Comparison of ENCODE assay signal across 9 cellular contexts in genomic region chr18:33755918-33756590, GRCh38.
DNase-seq lines count a peak whose midpoint lies in the region; ATAC-seq, FAIRE-seq and TF ChIP-seq lines count a peak whose summit lies in the region.
"Had no signal": no experiment of that assay in that cellular context is flagged by ENCODE, and none has a peak within 500 bp of the region (broad histone marks: within the 10 kb centered on the region; RNA-seq: fewer than 3 reads in every experiment).

No MANE protein-coding gene starts in this region.

- H3K79me1 ChIP-seq in H1 (ENCODE audit: low read depth, low read length), result no peaks in the 10 kb centered on the region

- in situ Hi-C loops in G401 (cut with HindIII; ENCODE audit: low sequenced_read_pairs), result no loop called here

- H3K27ac ChIP-seq in H1 (ENCODE audit: low read depth, low read length) (no peak overlapping the region), MM.1S (ENCODE audit: low read length) (no peak overlapping the region)
- H3K27ac ChIP-seq: parathyroid adenoma had no signal

- FAIRE-seq in H1 (lab: Jason Lieb, UNC), result no peak

- H3K4me2 ChIP-seq in H1 (ENCODE audit: insufficient read depth in 1 of 2, low read depth in 2 of 2, low read length in 2 of 2), result no peak overlapping the region
- H3K4me2 ChIP-seq in MM.1S (ENCODE audit: low read depth, low read length), result no peak overlapping the region

- no peak overlapping the region for H2AK5ac ChIP-seq in H1 (ENCODE audit: low read depth, low read length)

- H4K91ac ChIP-seq in H1 (replicated peaks; ENCODE audit: insufficient read length, low read length), result no peak overlapping the region

- H3K9me2 ChIP-seq in MM.1S (replicated peaks; ENCODE audit: insufficient read depth, low read length), result no peaks in the 10 kb centered on the region

- no peak overlapping the region for H3K18ac ChIP-seq in H1 (ENCODE audit: extremely low read depth, low read length)

- H3K9me3 ChIP-seq in H1 (ENCODE audit: insufficient read depth in 2 of 2, low read depth in 1 of 2, low read length in 1 of 2), result no peaks in the 10 kb centered on the region
- H3K9me3 ChIP-seq in MM.1S (replicated peaks; ENCODE audit: insufficient read depth, low read length), result no peaks in the 10 kb centered on the region

- no peak overlapping the region for H3K4me3 ChIP-seq in H1 (ENCODE audit: extremely low read depth in 1 of 4, insufficient read depth in 2 of 4, low read depth in 3 of 4, low read length in 4 of 4)
- no peak overlapping the region for H3K4me3 ChIP-seq in MM.1S (ENCODE audit: low read length)

- no peak overlapping the region for H2BK15ac ChIP-seq in H1 (ENCODE audit: low read length)

- H3K27me3 ChIP-seq in H1 (replicated peaks in 1 of 4; ENCODE audit: control insufficient read depth in 3 of 4, extremely low read depth in 1 of 4, insufficient read depth in 3 of 4, low read length in 3 of 4) (no peaks in the 10 kb centered on the region), MM.1S (replicated peaks; ENCODE audit: insufficient read depth, low read length) (no peaks in the 10 kb centered on the region)

- H3K36me3 ChIP-seq in H1 (ENCODE audit: control insufficient read depth in 2 of 4, insufficient read depth in 4 of 4, low read length in 3 of 4) (no peaks in the 10 kb centered on the region), MM.1S (replicated peaks; ENCODE audit: insufficient read depth, low read length) (no peaks in the 10 kb centered on the region)

- H2BK20ac ChIP-seq in H1 (ENCODE audit: low read length), result no peak overlapping the region

- TF ChIP-seq CTCF in H1 (IDR thresholded peaks at IDR 0.05; ENCODE audit: control extremely low read depth in 1 of 3, insufficient read depth in 1 of 3, low read depth in 1 of 3, low read length in 3 of 3) (no peak), MM.1S (IDR thresholded peaks at IDR 0.05; ENCODE audit: low read length) (no peak)

- no peak overlapping the region for H2BK12ac ChIP-seq in H1 (ENCODE audit: low read depth, low read length)

- H2BK5ac ChIP-seq in H1 (ENCODE audit: low read depth, low read length), result no peak overlapping the region

- H4K20me1 ChIP-seq in H1 (replicated peaks in 1 of 2; ENCODE audit: control insufficient read depth in 1 of 2, insufficient read depth in 2 of 2, low read length in 2 of 2), result no peaks in the 10 kb centered on the region
- no peaks in the 10 kb centered on the region for H4K20me1 ChIP-seq in MM.1S (ENCODE audit: insufficient read depth, low read length)

- WGBS in H1 (ENCODE audit: extremely low coverage in 1 of 2, insufficient coverage in 1 of 2, insufficient read length in 1 of 2, insufficient replicate concordance in 2 of 2, low coverage in 1 of 2, low lambda C conversion rate in 2 of 2, missing lambda C conversion rate in 1 of 2), 2 experiments, result 83% methylated on average over 6 of the region's 6 CpGs; no CpG with 5 or more reads in 1 of the 2 experiments

- TF ChIP-seq RAD21 in H1 (IDR thresholded peaks at IDR 0.05 in 1 of 2, conservative IDR thresholded peaks at IDR 0.05 in 1 of 2; ENCODE audit: low read depth in 2 of 2, low read length in 2 of 2), result no peak

- H3K4me1 ChIP-seq in H1 (replicated peaks in 1 of 4; ENCODE audit: control insufficient read depth in 3 of 4, insufficient read depth in 4 of 4, low read length in 3 of 4) (no peaks in the 10 kb centered on the region), MM.1S (ENCODE audit: low read length) (0 out of 2 replicates have a peak, but pooled peaks cover 4% of the 10 kb centered on the region)
- H3K4me1 ChIP-seq: parathyroid adenoma had no signal

- POLR2A ChIA-PET in H1 (lab: Charles Lee; ENCODE audit: partially characterized antibody), result no interaction called here

- no peak overlapping the region for H4K5ac ChIP-seq in H1 (ENCODE audit: insufficient read length, low read depth, low read length)

- CTCF ChIA-PET in H1 (lab: Charles Lee; ENCODE audit: partially characterized antibody), result interaction anchor here (1.5 to 2.1 kb wide), 2 partner anchors 11 to 84 kb away, joined by 4 to 7 read pairs; no protein-coding TSS in a partner anchor

- no peak overlapping the region for H3K4ac ChIP-seq in H1 (replicated peaks; ENCODE audit: insufficient read length, low read depth, low read length)

- H3K56ac ChIP-seq in H1 (replicated peaks; ENCODE audit: insufficient read length, low read depth, low read length), result no peak overlapping the region

- intact Hi-C loops in posterior vena cava (cut with DNase I), result no loop called here

- H2BK120ac ChIP-seq in H1 (replicated peaks; ENCODE audit: low read depth, low read length), result no peak overlapping the region

- DNase-seq in H4 (ENCODE audit: low spot score), result peak; percentile 87
- DNase-seq in NCI-H510A (lab: John Stamatoyannopoulos, UW), result peak; percentile 64
- DNase-seq in H1 (ENCODE audit: low read depth in 1 of 2, low spot score in 2 of 2), result peak in 1 of 2 experiments; percentile 23
- DNase-seq in posterior vena cava (ENCODE audit: low spot score), result peak; percentile 78
- DNase-seq in MM.1S, result no peak
- no peak for DNase-seq in inferior parietal cortex (ENCODE audit: extremely low spot score)
- no peak for DNase-seq in G401 (ENCODE audit: low spot score)

- TF ChIP-seq POLR2A in H1 (IDR thresholded peaks at IDR 0.05; ENCODE audit: control extremely low read depth in 1 of 2, low read depth in 2 of 2, low read length in 2 of 2), result no peak

- H3K9ac ChIP-seq in H1 (replicated peaks in 1 of 4; ENCODE audit: extremely low read depth in 1 of 4, low read depth in 3 of 4, low read length in 3 of 4) (no peak overlapping the region), MM.1S (ENCODE audit: low read length) (no peak overlapping the region)
- H3K9ac ChIP-seq: parathyroid adenoma had no signal

- H3K79me2 ChIP-seq in H1 (ENCODE audit: control insufficient read depth in 1 of 2, insufficient read depth in 2 of 2, low read length in 2 of 2), result no peaks in the 10 kb centered on the region
- H3K79me2 ChIP-seq in MM.1S (ENCODE audit: low read length), result no peaks in the 10 kb centered on the region
- H3K79me2 ChIP-seq: parathyroid adenoma had no signal

- TF ChIP-seq EP300 in H1 (IDR thresholded peaks at IDR 0.05; ENCODE audit: borderline replicate concordance in 1 of 2, low read depth in 2 of 2, low read length in 2 of 2), result no peak

- H2AFZ ChIP-seq in H1 (ENCODE audit: low read length), result no peak overlapping the region
- no peak overlapping the region for H2AFZ ChIP-seq in MM.1S (ENCODE audit: low read length)
- H2AFZ ChIP-seq: parathyroid adenoma had no signal

- H4K8ac ChIP-seq in H1 (ENCODE audit: extremely low read depth, insufficient read depth, low read length), result no peak overlapping the region

- no peaks in the 10 kb centered on the region for H3K23me2 ChIP-seq in H1 (ENCODE audit: low read depth, low read length)

- H3F3A ChIP-seq in MM.1S (ENCODE audit: insufficient read depth, low read length), result no peaks in the 10 kb centered on the region

- ATAC-seq in HG03159 (IDR thresholded peaks at IDR 0.05; ENCODE audit: unreplicated experiment), result no peak

- H3K14ac ChIP-seq in H1 (ENCODE audit: insufficient read length), result no peak overlapping the region

- no peak overlapping the region for H3K23ac ChIP-seq in H1 (ENCODE audit: insufficient read length)

TF ChIP-seq in H1, 55 proteins besides CTCF, POLR2A, EP300 and RAD21:
- TF ChIP-seq BACH1 (IDR thresholded peaks at IDR 0.05; ENCODE audit: low read length) (peak; percentile 88), RBBP5 (IDR thresholded peaks at IDR 0.05; ENCODE audit: borderline replicate concordance, low read depth, low read length) (no peak), TEAD4 (IDR thresholded peaks at IDR 0.05; ENCODE audit: low read depth, low read length) (0 out of 2 replicates have a peak, but pooled peaks have one; percentile 29), MAFK (IDR thresholded peaks at IDR 0.05; ENCODE audit: low read depth, low read length) (peak; percentile 60; the same call in 1 of the 2 replicates), JUND (IDR thresholded peaks at IDR 0.05; ENCODE audit: low read length) (peak; percentile 49; the same call in 1 of the 2 replicates), TAF1 (IDR thresholded peaks at IDR 0.05; ENCODE audit: low read depth, low read length) (no peak), SP2 (IDR thresholded peaks at IDR 0.05; ENCODE audit: low read length) (no peak), SRF (IDR thresholded peaks at IDR 0.05; ENCODE audit: low read depth, low read length) (no peak)

Comparison
In these comparisons a context has a peak if more than half of its experiments do, and no peak if none do; other contexts are left out.
1. DNase-seq: peak in H4 (single experiment), NCI-H510A (single experiment) and posterior vena cava (single experiment); none in MM.1S (single experiment), inferior parietal cortex (single experiment) and G401 (single experiment).